ENCODE assay signal across 9 cellular contexts in genomic region chr18:74990563-74991081, GRCh38.
DNase-seq lines count a peak whose midpoint lies in the region; TF ChIP-seq lines count a peak whose summit lies in the region.
"Had no signal": no experiment of that assay in that cellular context is flagged by ENCODE, and none has a peak within 500 bp of the region (broad histone marks: within the 10 kb centered on the region; RNA-seq: fewer than 3 reads in every experiment).

No MANE protein-coding gene starts in this region.

- H4K20me1 ChIP-seq in BLaER1 treated with 17β-estradiol and CSF1 and Interleukin-3, amounts not matched to agents 10 nM and 100 nM = no peaks in the 10 kb centered on the region

- H3K4me1 ChIP-seq in BLaER1 treated with 17β-estradiol and CSF1 and Interleukin-3, amounts not matched to agents 10 nM and 100 nM = peaks cover 10 to 72% (median 38%) of the 10 kb centered on the region in 10 experiments; a peak in 19 of 20 replicates
- H3K4me1 ChIP-seq in breast epithelium = no peaks in the 10 kb centered on the region

- no peaks in the 10 kb centered on the region for H3K9me3 Mint-ChIP-seq in dendritic cell treated with granulocyte-macrophage colony-stimulating factor and Interleukin-4, amounts not matched to agents 40 ng/mL and 50 ng/mL, for 4 days

- WGBS in lower leg skin, 2 donors = 57 to 64% methylated on average over 4 of the region's 4 CpGs

- H3K36me3 ChIP-seq in BLaER1 treated with 17β-estradiol and CSF1 and Interleukin-3, amounts not matched to agents 10 nM and 100 nM = 0 out of 22 replicates have a peak, but pooled peaks cover 0 to 3% (median 0%) of the 10 kb centered on the region in 11 experiments
- no peaks in the 10 kb centered on the region for H3K36me3 ChIP-seq in breast epithelium
- H3K36me3 ChIP-seq: tibial nerve had no signal

- no peaks in the 10 kb centered on the region for H3K27me3 Mint-ChIP-seq in dendritic cell treated with granulocyte-macrophage colony-stimulating factor and Interleukin-4, amounts not matched to agents 40 ng/mL and 50 ng/mL, for 4 days

- no peaks in the 10 kb centered on the region for H3K27me3 ChIP-seq in BLaER1 treated with 17β-estradiol and CSF1 and Interleukin-3, amounts not matched to agents 10 nM and 100 nM
- H3K27me3 ChIP-seq in HL-60 (ENCODE audit: insufficient read depth, poor library complexity, severe bottlenecking) (no peaks in the 10 kb centered on the region), breast epithelium (no peaks in the 10 kb centered on the region)
- H3K27me3 ChIP-seq: tibial nerve had no signal

- no peak for TF ChIP-seq POLR2A in lower leg skin (IDR thresholded peaks at IDR 0.05)
- no peak for TF ChIP-seq POLR2A in breast epithelium (IDR thresholded peaks at IDR 0.05)

- H3K4me3 ChIP-seq in BLaER1 treated with 17β-estradiol and CSF1 and Interleukin-3, amounts not matched to agents 10 nM and 100 nM = peak overlapping the region in 3 of 10 experiments; percentile 7 to 35 (median 25); a peak in 4 of 20 replicates
- H3K4me3 ChIP-seq in HL-60 (replicated peaks; ENCODE audit: insufficient read depth, low read length) (no peak overlapping the region), lower leg skin (ENCODE audit: low read depth, poor library complexity, severe bottlenecking) (no peak overlapping the region), breast epithelium (no peak overlapping the region)
- H3K4me3 ChIP-seq: tibial nerve had no signal

- H3K4me2 ChIP-seq in BLaER1 treated with 17β-estradiol and CSF1 and Interleukin-3, amounts not matched to agents 10 nM and 100 nM = peak overlapping the region in 8 of 11 experiments; percentile 5 to 85 (median 68); a peak in 14 of 22 replicates

- peak overlapping the region in 8 of 11 experiments; percentile 27 to 79 (median 74); a peak in 16 of 22 replicates for H3K27ac ChIP-seq in BLaER1 treated with 17β-estradiol and CSF1 and Interleukin-3, amounts not matched to agents 10 nM and 100 nM
- peak overlapping the region; percentile 60 for H3K27ac ChIP-seq in HL-60 (replicated peaks)
- H3K27ac ChIP-seq in breast epithelium = no peak overlapping the region

- peak overlapping the region; percentile 85 for H3K27ac Mint-ChIP-seq in dendritic cell treated with granulocyte-macrophage colony-stimulating factor and Interleukin-4, amounts not matched to agents 40 ng/mL and 50 ng/mL, for 4 days

- no peaks in the 10 kb centered on the region for H3K9me3 ChIP-seq in BLaER1 treated with 17β-estradiol and CSF1 and Interleukin-3, amounts not matched to agents 10 nM and 100 nM (replicated peaks in 1 of 11)
- no peaks in the 10 kb centered on the region for H3K9me3 ChIP-seq in breast epithelium
- H3K9me3 ChIP-seq: tibial nerve had no signal

- H3K36me3 Mint-ChIP-seq in dendritic cell treated with granulocyte-macrophage colony-stimulating factor and Interleukin-4, amounts not matched to agents 40 ng/mL and 50 ng/mL, for 4 days (ENCODE audit: low read depth) = peaks cover 9% of the 10 kb centered on the region

- peak; percentile 34 to 76 for DNase-seq in HL-60 (ENCODE audit: low read depth in 1 of 2, low spot score in 1 of 2)
- peak; percentile 61 for DNase-seq in NOMO-1 treated with dmso at 0.1 percent for 144 hours (lab: John Stamatoyannopoulos, UW; ENCODE audit: unreplicated experiment)
- no peak for DNase-seq in head of caudate nucleus
- no peak for DNase-seq in lower leg skin (ENCODE audit: low spot score in 2 of 2)
- DNase-seq in breast epithelium (ENCODE audit: low spot score in 2 of 2) = no peak
- no peak for DNase-seq in activated effector memory CD4-positive, alpha-beta T cell treated with anti-CD3 and anti-CD28 coated beads, Interleukin-2, amount 50 U/mL, for 16 hours

- peak overlapping the region; percentile 17 for H3K4me3 Mint-ChIP-seq in dendritic cell treated with granulocyte-macrophage colony-stimulating factor and Interleukin-4, amounts not matched to agents 40 ng/mL and 50 ng/mL, for 4 days

- H3K4me1 Mint-ChIP-seq in dendritic cell treated with granulocyte-macrophage colony-stimulating factor and Interleukin-4, amounts not matched to agents 40 ng/mL and 50 ng/mL, for 4 days (ENCODE audit: low read depth) = peaks cover 58% of the 10 kb centered on the region

- intact Hi-C loops in dendritic cell treated with granulocyte-macrophage colony-stimulating factor and Interleukin-4, amounts not matched to agents 40 ng/mL and 50 ng/mL, for 4 days (cut with micrococcal nuclease) = loop anchor here (10.0 kb wide), 1 partner anchor 396 kb away; the partner anchor contains the start of gene ZNF407
- intact Hi-C loops in head of caudate nucleus (cut with DNase I) (no loop called here), lower leg skin (cut with DNase I; ENCODE audit: low total_unique reads) (no loop called here), breast epithelium (cut with DNase I; ENCODE audit: low total_unique reads) (loop anchor here (2.0 to 10.0 kb wide), 2 partner anchors 66 to 1396 kb away; no protein-coding TSS in a partner anchor)

- peak overlapping the region in 6 of 11 experiments; percentile 11 to 63 (median 52); a peak in 9 of 22 replicates for H3K9ac ChIP-seq in BLaER1 treated with 17β-estradiol and CSF1 and Interleukin-3, amounts not matched to agents 10 nM and 100 nM

- TF ChIP-seq CTCF in HL-60 (IDR thresholded peaks at IDR 0.05; ENCODE audit: insufficient read depth, low read length) = no peak
- TF ChIP-seq CTCF in lower leg skin (IDR thresholded peaks at IDR 0.05) = no peak
- TF ChIP-seq CTCF in breast epithelium (IDR thresholded peaks at IDR 0.05) = no peak

Comparison
In these comparisons a context has a peak if more than half of its experiments do, and no peak if none do; other contexts are left out.
1. H3K27ac ChIP-seq: peak in BLaER1 treated with 17β-estradiol and CSF1 and Interleukin-3, amounts not matched to agents 10 nM and 100 nM (8 of 11) and HL-60 (single experiment); none in breast epithelium (0 of 2).
2. DNase-seq: peak in HL-60 (2 of 2) and NOMO-1 treated with dmso at 0.1 percent for 144 hours (single experiment); none in head of caudate nucleus (0 of 42), lower leg skin (0 of 2), breast epithelium (0 of 2) and activated effector memory CD4-positive, alpha-beta T cell treated with anti-CD3 and anti-CD28 coated beads, Interleukin-2, amount 50 U/mL, for 16 hours (single experiment).
3. intact Hi-C loops: an anchor here in dendritic cell treated with granulocyte-macrophage colony-stimulating factor and Interleukin-4, amounts not matched to agents 40 ng/mL and 50 ng/mL, for 4 days (10.0 kb wide) and breast epithelium (2.0 to 10.0 kb wide); none called in head of caudate nucleus and lower leg skin.